Comparison of ENCODE assay signal across 8 cellular contexts in the genomic region with DNA sequence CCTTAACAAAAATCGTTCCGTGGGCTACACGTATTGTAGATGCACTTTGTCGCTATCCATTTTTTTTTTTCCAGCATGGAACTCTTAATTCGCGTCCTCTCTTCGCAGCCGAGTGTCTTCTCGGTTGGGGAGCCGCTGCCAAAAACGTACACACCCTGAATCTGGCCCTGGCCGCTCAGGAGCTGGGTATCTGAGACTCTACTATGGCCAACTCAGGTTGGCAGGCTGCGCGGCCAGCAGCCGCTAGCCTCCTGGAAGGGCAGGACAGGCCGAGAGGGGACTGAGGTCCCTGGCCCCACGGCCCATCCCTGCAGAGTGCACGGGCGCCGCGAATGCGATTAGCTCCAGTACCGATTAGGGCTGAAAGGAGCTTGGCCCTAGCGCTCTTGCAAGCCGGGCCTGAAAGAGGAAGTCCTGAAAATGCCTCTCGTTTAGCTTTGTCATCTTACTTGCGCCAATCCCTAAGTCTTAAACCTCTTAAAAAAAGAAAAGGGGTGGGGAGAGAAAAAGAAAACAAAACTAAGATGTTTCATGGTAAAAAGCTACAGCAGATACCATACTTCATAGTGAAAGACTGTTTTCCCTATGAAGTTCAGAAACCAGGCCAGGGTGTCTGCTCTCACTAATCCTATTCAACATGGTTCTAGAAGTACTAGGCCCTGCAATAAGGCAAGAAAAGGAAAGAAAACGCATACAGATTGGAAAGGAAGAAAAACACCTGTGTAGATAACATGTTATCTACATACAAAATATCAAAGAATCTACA.
DNase-seq lines count a peak whose midpoint lies in the region; ATAC-seq and TF ChIP-seq lines count a peak whose summit lies in the region.

No MANE protein-coding gene starts in this region.

- H3K4me1 ChIP-seq in endodermal cell (ENCODE audit: control insufficient read depth, insufficient read depth, low read length) (no peaks in the 10 kb centered on the region), mucosa of stomach (ENCODE audit: control insufficient read depth, insufficient read depth, low read length) (no peaks in the 10 kb centered on the region)

- H3K27ac ChIP-seq in endodermal cell (ENCODE audit: low read depth, low read length): no peak overlapping the region

- peak overlapping the region; percentile 67 for H3K4me3 Mint-ChIP-seq in endodermal cell
- H3K4me3 Mint-ChIP-seq in stimulated activated effector memory CD8-positive, alpha-beta T cell treated with anti-CD3 and anti-CD28 coated beads, Interleukin-12 subunit alpha, Interleukin-12 subunit beta, amount 100 ng/mL, for 72 hours: peak overlapping the region; percentile 98

- peak overlapping the region; percentile 88 for H3K27ac Mint-ChIP-seq in endodermal cell
- H3K27ac Mint-ChIP-seq in stimulated activated effector memory CD8-positive, alpha-beta T cell treated with anti-CD3 and anti-CD28 coated beads, Interleukin-12 subunit alpha, Interleukin-12 subunit beta, amount 100 ng/mL, for 72 hours: peak overlapping the region; percentile 98

- TF ChIP-seq CTCF in endodermal cell (conservative IDR thresholded peaks at IDR 0.05): no peak

- H3K4me3 ChIP-seq in endodermal cell (ENCODE audit: low read length) (peak overlapping the region; percentile 71), mucosa of stomach (ENCODE audit: low read length) (peak overlapping the region; percentile 47)

- H3K36me3 ChIP-seq in endodermal cell (ENCODE audit: control insufficient read depth, insufficient read depth, low read length): no peaks in the 10 kb centered on the region
- H3K36me3 ChIP-seq in mucosa of stomach (ENCODE audit: control insufficient read depth, insufficient read depth, low read length): no peaks in the 10 kb centered on the region

- peaks cover 32% of the 10 kb centered on the region for H3K27me3 Mint-ChIP-seq in endodermal cell (ENCODE audit: insufficient read depth)

- H3K9me3 ChIP-seq in endodermal cell (ENCODE audit: control insufficient read depth, low read length) (peaks cover 7% of the 10 kb centered on the region), mucosa of stomach (ENCODE audit: control insufficient read depth, low read length) (no peaks in the 10 kb centered on the region)

- no peak overlapping the region for H3K9ac ChIP-seq in endodermal cell (ENCODE audit: extremely low read depth, low read length, poor library complexity, severe bottlenecking)
- H3K9ac ChIP-seq in mucosa of stomach (ENCODE audit: low read length): peak overlapping the region; percentile 72

- 31 to 44% methylated on average over 24 to 27 of the region's 28 CpGs for WGBS in endodermal cell (ENCODE audit: insufficient coverage in 1 of 2, insufficient read length in 1 of 2), 2 experiments

- H3K27me3 ChIP-seq in endodermal cell (ENCODE audit: control insufficient read depth, insufficient read depth, low read length, poor library complexity, severe bottlenecking) (peaks cover 12% of the 10 kb centered on the region), mucosa of stomach (ENCODE audit: control insufficient read depth, insufficient read depth, low read length) (no peaks in the 10 kb centered on the region)

- H3K36me3 Mint-ChIP-seq in endodermal cell (ENCODE audit: low read depth): no peaks in the 10 kb centered on the region
- peaks cover 6% of the 10 kb centered on the region for H3K36me3 Mint-ChIP-seq in stimulated activated effector memory CD8-positive, alpha-beta T cell treated with anti-CD3 and anti-CD28 coated beads, Interleukin-12 subunit alpha, Interleukin-12 subunit beta, amount 100 ng/mL, for 72 hours

- DNase-seq in ELF-1 (ENCODE audit: low read depth, low spot score): peak; percentile 52
- DNase-seq in Kasumi-1 (lab: John Stamatoyannopoulos, UW): peak; percentile 95 to 97
- DNase-seq in activated CD8-positive, alpha-beta memory T cell treated with anti-CD3 and anti-CD28 coated beads for 4 hours (ENCODE audit: low read depth in 2 of 2): peak; percentile 8 to 10
- peak; percentile 81 for DNase-seq in endodermal cell
- peak; percentile 46 to 83 for DNase-seq in stimulated activated effector memory CD8-positive, alpha-beta T cell treated with anti-CD3 and anti-CD28 coated beads, Interleukin-12 subunit alpha, Interleukin-12 subunit beta, amount 100 ng/mL, for 72 hours (ENCODE audit: low spot score in 2 of 2)
- DNase-seq in NCI-H524 treated with DMSO at 0.1 percent for 48 hours (lab: John Stamatoyannopoulos, UW): no peak

- H3K4me1 Mint-ChIP-seq in endodermal cell: peaks cover 4% of the 10 kb centered on the region
- peaks cover 30% of the 10 kb centered on the region for H3K4me1 Mint-ChIP-seq in stimulated activated effector memory CD8-positive, alpha-beta T cell treated with anti-CD3 and anti-CD28 coated beads, Interleukin-12 subunit alpha, Interleukin-12 subunit beta, amount 100 ng/mL, for 72 hours

- peak; percentile 65 for ATAC-seq in GM21529 (IDR thresholded peaks at IDR 0.05; ENCODE audit: unreplicated experiment)
- peak; percentile 73 for ATAC-seq in stimulated activated effector memory CD8-positive, alpha-beta T cell treated with anti-CD3 and anti-CD28 coated beads, Interleukin-12 subunit alpha, Interleukin-12 subunit beta, amount 100 ng/mL, for 72 hours

- peaks cover 12% of the 10 kb centered on the region for H3K9me3 Mint-ChIP-seq in endodermal cell
- H3K9me3 Mint-ChIP-seq in stimulated activated effector memory CD8-positive, alpha-beta T cell treated with anti-CD3 and anti-CD28 coated beads, Interleukin-12 subunit alpha, Interleukin-12 subunit beta, amount 100 ng/mL, for 72 hours: no peaks in the 10 kb centered on the region
